In genomic region chr2:208541982-208542464, GRCh38 we compare ENCODE assay signal across 19 cellular contexts.
"Had no signal": no experiment of that assay in that cellular context is flagged by ENCODE, and none has a peak within 500 bp of the region (broad histone marks: within the 10 kb centered on the region; RNA-seq: fewer than 3 reads in every experiment).

No MANE protein-coding gene starts in this region.

- H3K4me1 Mint-ChIP-seq: activated B cell treated with CpG ODN at 0.5 μM for 24 hours; activated naive CD8-positive, alpha-beta T cell treated with anti-CD3 and anti-CD28 coated beads for 36 hours; central memory CD8-positive, alpha-beta T cell; immature natural killer cell; neural progenitor cell had no signal

- H3K27me3 ChIP-seq: brain microvascular endothelial cell, foreskin keratinocyte, neural progenitor cell, right lobe of liver, suprapubic skin, upper lobe of left lung had no signal

- H3K27ac Mint-ChIP-seq: activated B cell treated with CpG ODN at 0.5 μM for 24 hours; activated naive CD8-positive, alpha-beta T cell treated with anti-CD3 and anti-CD28 coated beads for 36 hours; activated T-helper 1 cell treated with anti-CD3 and anti-CD28 coated beads, Interleukin-12 subunit alpha, Interleukin-12 subunit beta, Interleukin-2, Interleukin-4 antibody, amounts not matched to agents 30 ng/mL and 10 ng/mL and 1 ng/mL, durations not matched to agents 14 hours and 24 hours and 36 hours; immature natural killer cell; neural progenitor cell; stimulated activated naive CD8-positive, alpha-beta T cell treated with anti-CD3 and anti-CD28 coated beads, Interleukin-15, Interleukin-2, amounts not matched to agents 100 ng/mL and 50 ng/mL, for 24 hours had no signal

- H3K27me3 Mint-ChIP-seq: activated naive CD8-positive, alpha-beta T cell treated with anti-CD3 and anti-CD28 coated beads for 36 hours; central memory CD8-positive, alpha-beta T cell; stimulated activated naive CD8-positive, alpha-beta T cell treated with anti-CD3 and anti-CD28 coated beads, Interleukin-15, Interleukin-2, amounts not matched to agents 100 ng/mL and 50 ng/mL, for 24 hours had no signal

- ATAC-seq: foreskin keratinocyte, left cardiac atrium, psoas muscle, right lobe of liver had no signal

- DNase-seq: activated B cell treated with CpG ODN at 0.5 μM for 24 hours; activated CD4-positive, alpha-beta T cell treated with anti-CD3 and anti-CD28 coated beads for 48 hours; activated naive CD8-positive, alpha-beta T cell treated with anti-CD3 and anti-CD28 coated beads for 36 hours; anterior cingulate cortex; brain microvascular endothelial cell; cortex of kidney; effector memory CD4-positive, alpha-beta T cell; foreskin keratinocyte; immature natural killer cell; left cardiac atrium; psoas muscle; right lobe of liver; T-helper 1 cell; upper lobe of left lung had no signal

- H3K9me3 ChIP-seq: psoas muscle, right lobe of liver, suprapubic skin, upper lobe of left lung had no signal

- H3K4me3 Mint-ChIP-seq: activated B cell treated with CpG ODN at 0.5 μM for 24 hours; activated naive CD8-positive, alpha-beta T cell treated with anti-CD3 and anti-CD28 coated beads for 36 hours; activated T-helper 1 cell treated with anti-CD3 and anti-CD28 coated beads, Interleukin-12 subunit alpha, Interleukin-12 subunit beta, Interleukin-2, Interleukin-4 antibody, amounts not matched to agents 30 ng/mL and 10 ng/mL and 1 ng/mL, durations not matched to agents 14 hours and 24 hours and 36 hours; central memory CD8-positive, alpha-beta T cell; immature natural killer cell; neural progenitor cell; stimulated activated naive CD8-positive, alpha-beta T cell treated with anti-CD3 and anti-CD28 coated beads, Interleukin-15, Interleukin-2, amounts not matched to agents 100 ng/mL and 50 ng/mL, for 24 hours had no signal

- H3K36me3 ChIP-seq: brain microvascular endothelial cell, neural progenitor cell, right lobe of liver, suprapubic skin, upper lobe of left lung had no signal

- H3K36me3 Mint-ChIP-seq: activated naive CD8-positive, alpha-beta T cell treated with anti-CD3 and anti-CD28 coated beads for 36 hours; immature natural killer cell; neural progenitor cell had no signal

- H3K27ac ChIP-seq: brain microvascular endothelial cell, foreskin keratinocyte, neural progenitor cell, psoas muscle, right lobe of liver, suprapubic skin, upper lobe of left lung had no signal

- H3K4me3 ChIP-seq: neural progenitor cell, psoas muscle, right lobe of liver, suprapubic skin, upper lobe of left lung had no signal

- H3K9me3 Mint-ChIP-seq: activated B cell treated with CpG ODN at 0.5 μM for 24 hours; activated naive CD8-positive, alpha-beta T cell treated with anti-CD3 and anti-CD28 coated beads for 36 hours; activated T-helper 1 cell treated with anti-CD3 and anti-CD28 coated beads, Interleukin-12 subunit alpha, Interleukin-12 subunit beta, Interleukin-2, Interleukin-4 antibody, amounts not matched to agents 30 ng/mL and 10 ng/mL and 1 ng/mL, durations not matched to agents 14 hours and 24 hours and 36 hours; stimulated activated naive CD8-positive, alpha-beta T cell treated with anti-CD3 and anti-CD28 coated beads, Interleukin-15, Interleukin-2, amounts not matched to agents 100 ng/mL and 50 ng/mL, for 24 hours had no signal

- H3K4me1 ChIP-seq: foreskin keratinocyte, neural progenitor cell, psoas muscle, right lobe of liver, suprapubic skin, upper lobe of left lung had no signal
